In the genomic region with DNA sequence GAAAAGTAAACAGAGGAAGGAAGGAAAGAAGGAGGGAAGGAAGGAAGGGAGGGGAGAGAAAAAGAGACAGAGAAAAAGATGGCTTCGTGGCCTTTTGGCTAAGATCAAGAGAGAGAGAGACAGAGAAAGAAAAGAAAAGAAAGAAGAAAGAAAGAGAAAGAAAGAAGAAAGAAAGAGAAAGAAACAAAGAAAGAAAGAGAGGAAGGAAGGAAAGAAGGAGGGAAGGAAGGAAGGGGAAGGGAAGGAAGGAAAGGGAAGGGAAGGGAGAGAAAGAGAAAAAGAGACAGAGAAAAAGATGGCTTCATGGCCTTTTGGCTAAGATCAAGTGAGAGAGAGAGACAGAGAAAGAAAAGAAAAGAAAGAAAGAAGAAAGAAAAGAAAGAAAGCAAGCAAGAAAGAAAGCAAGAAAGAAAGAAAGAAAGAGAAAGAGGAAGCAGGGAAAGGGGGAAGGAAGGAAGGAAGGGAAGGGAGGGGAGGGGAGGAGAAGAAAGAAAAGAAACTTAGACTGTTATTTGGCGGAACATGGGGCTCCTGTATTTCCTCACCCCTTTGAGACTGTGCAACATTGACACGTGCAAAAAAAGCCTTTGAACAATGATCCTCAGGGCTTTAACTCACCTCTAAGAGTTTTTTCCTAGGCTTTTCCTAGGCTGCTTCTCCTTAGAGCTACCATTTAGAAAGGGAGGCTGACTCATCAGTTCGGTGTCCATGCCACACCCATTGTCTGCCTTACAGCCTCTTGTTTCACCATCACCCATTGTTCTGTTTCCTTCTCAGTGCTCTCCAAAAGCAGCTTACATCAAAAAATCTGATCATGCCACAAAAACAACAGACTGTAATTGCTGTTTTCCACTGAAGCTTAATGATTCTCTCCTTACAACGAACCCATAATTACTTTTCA, we compare ENCODE assay signal across 12 cellular contexts.
DNase-seq lines count a peak whose midpoint lies in the region; FAIRE-seq and TF ChIP-seq lines count a peak whose summit lies in the region.
"Had no signal": no experiment of that assay in that cellular context is flagged by ENCODE, and none has a peak within 500 bp of the region (broad histone marks: within the 10 kb centered on the region; RNA-seq: fewer than 3 reads in every experiment).

No MANE protein-coding gene starts in this region.

- no peak overlapping the region for H3K18ac ChIP-seq in H9 (ENCODE audit: insufficient read length, low read depth, low read length)

- no peaks in the 10 kb centered on the region for H3K79me1 ChIP-seq in H9 (ENCODE audit: insufficient read depth, low read depth, low read length, poor library complexity, severe bottlenecking)

- no peak overlapping the region for H2BK5ac ChIP-seq in H9 (ENCODE audit: insufficient read length, low read length)

- H3K9me3 ChIP-seq in H9 (ENCODE audit: control insufficient read depth, low read depth, low read length) = no peaks in the 10 kb centered on the region
- H3K9me3 ChIP-seq: Caco-2, spleen, tibial artery had no signal

- H3K4me1 ChIP-seq in H9 (ENCODE audit: insufficient read depth, low read length) = no peaks in the 10 kb centered on the region; the same call in 1 of the 2 replicates
- H3K4me1 ChIP-seq: Caco-2, spleen, tibial artery had no signal

- no peaks in the 10 kb centered on the region; the same call in 1 of the 2 replicates for H3K27me3 Mint-ChIP-seq in H9 (ENCODE audit: low read depth)
- peaks cover 10% of the 10 kb centered on the region for H3K27me3 Mint-ChIP-seq in activated naive CD8-positive, alpha-beta T cell treated with anti-CD3 and anti-CD28 coated beads for 36 hours

- no peak overlapping the region for H3K4me3 ChIP-seq in BJ (ENCODE audit: low read depth, low read length)
- H3K4me3 ChIP-seq: spleen, tibial artery had no signal

- no peak overlapping the region for H3K56ac ChIP-seq in H9 (ENCODE audit: insufficient read length, low read depth, low read length)

- no peaks in the 10 kb centered on the region for H3K36me3 Mint-ChIP-seq in H9 (ENCODE audit: insufficient read depth in 1 of 3, low read depth in 3 of 3)
- H3K36me3 Mint-ChIP-seq in activated naive CD8-positive, alpha-beta T cell treated with anti-CD3 and anti-CD28 coated beads for 36 hours = no peaks in the 10 kb centered on the region

- H3K9me3 Mint-ChIP-seq in H9 = no peaks in the 10 kb centered on the region
- H3K9me3 Mint-ChIP-seq in activated naive CD8-positive, alpha-beta T cell treated with anti-CD3 and anti-CD28 coated beads for 36 hours = no peaks in the 10 kb centered on the region

- no peak overlapping the region for H2BK120ac ChIP-seq in H9 (ENCODE audit: low read depth, low read length, poor library complexity, severe bottlenecking)

- H3K23me2 ChIP-seq in H9 (ENCODE audit: insufficient read length, low read depth, low read length, poor library complexity, severe bottlenecking) = no peaks in the 10 kb centered on the region

- H3K27ac ChIP-seq in H9 (ENCODE audit: insufficient read length, low read depth, low read length) = no peak overlapping the region
- H3K27ac ChIP-seq: spleen, tibial artery had no signal

- H2AK5ac ChIP-seq in H9 (ENCODE audit: insufficient read length, low read length) = no peak overlapping the region

- no peaks in the 10 kb centered on the region for H3K36me3 ChIP-seq in BJ (ENCODE audit: control insufficient read depth, insufficient read depth, low read length)
- H3K36me3 ChIP-seq: spleen, tibial artery had no signal

- TF ChIP-seq CTCF in BJ (IDR thresholded peaks at IDR 0.05; ENCODE audit: insufficient read depth, low read depth, low read length) (no peak), H9 (conservative IDR thresholded peaks at IDR 0.05) (no peak)

- no peak overlapping the region; a peak in 1 of 7 replicates for H3K27ac Mint-ChIP-seq in H9
- H3K27ac Mint-ChIP-seq in activated naive CD8-positive, alpha-beta T cell treated with anti-CD3 and anti-CD28 coated beads for 36 hours = no peak overlapping the region

- no peak overlapping the region for H2AFZ ChIP-seq in H9 (ENCODE audit: low read length)

- H2BK12ac ChIP-seq in H9 (ENCODE audit: insufficient read length, low read depth, low read length) = no peak overlapping the region

- H3K4me3 Mint-ChIP-seq in H9 = no peak overlapping the region
- no peak overlapping the region for H3K4me3 Mint-ChIP-seq in activated naive CD8-positive, alpha-beta T cell treated with anti-CD3 and anti-CD28 coated beads for 36 hours

- H4K5ac ChIP-seq in H9 (ENCODE audit: insufficient read length, low read depth, low read length) = no peak overlapping the region

- POLR2A ChIA-PET in BJ (lab: Charles Lee) = interaction anchor here (0.5 kb wide), 1 partner anchor 1079 kb away, joined by 5 read pairs; no protein-coding TSS in a partner anchor

- no peak overlapping the region for H3K9ac ChIP-seq in H9 (ENCODE audit: extremely low read depth, insufficient read length, low read length)

- H3T11ph ChIP-seq in H9 (ENCODE audit: low read length) = no peak overlapping the region

- no peaks in the 10 kb centered on the region for H3K27me3 ChIP-seq in BJ (ENCODE audit: control insufficient read depth, insufficient read depth, low read length)
- H3K27me3 ChIP-seq in H9 (ENCODE audit: insufficient read depth, low read length) = no peaks in the 10 kb centered on the region
- H3K27me3 ChIP-seq: tibial artery had no signal

- DNase-seq in BJ (ENCODE audit: low read depth) (peak; percentile 6), HTR-8/SVneo (ENCODE audit: insufficient read length, low spot score) (peak; percentile 5), SKM-1 treated with dmso at 0.1 percent for 144 hours (lab: John Stamatoyannopoulos, UW; ENCODE audit: unreplicated experiment) (peak; percentile 69), iPS-NIHi7 (ENCODE audit: extremely low spot score) (peak; percentile 52), H9 (no peak), GM19240 (ENCODE audit: insufficient read length, low spot score) (no peak)
- no peak for DNase-seq in stimulated activated naive CD4-positive, alpha-beta T cell (lab: John Stamatoyannopoulos, UW)
- no peak for DNase-seq in activated naive CD8-positive, alpha-beta T cell treated with anti-CD3 and anti-CD28 coated beads for 36 hours
- DNase-seq: Right ventricle myocardium superior, spleen, tibial artery had no signal

- H3K4ac ChIP-seq in H9 (ENCODE audit: low read depth, low read length) = no peak overlapping the region

- no peak overlapping the region for H4K91ac ChIP-seq in H9 (ENCODE audit: insufficient read length, low read depth, low read length)

- no peak overlapping the region for H3K14ac ChIP-seq in H9 (ENCODE audit: insufficient read depth, low read length)

- CTCF ChIA-PET in BJ (lab: Yijun Ruan, JAX) = interaction anchor here (0.6 to 0.9 kb wide), 2 partner anchors 122 to 256 kb away, joined by 3 read pairs; no protein-coding TSS in a partner anchor

- H3K4me2 ChIP-seq in H9 (ENCODE audit: insufficient read depth, insufficient read length, low read length) = no peak overlapping the region

- no peak for FAIRE-seq in HTR-8/SVneo (lab: Jason Lieb, UNC)

- H3K4me1 Mint-ChIP-seq in H9 = peaks cover 17 to 20% of the 10 kb centered on the region in 2 experiments
- peaks cover 2% of the 10 kb centered on the region for H3K4me1 Mint-ChIP-seq in activated naive CD8-positive, alpha-beta T cell treated with anti-CD3 and anti-CD28 coated beads for 36 hours

- H4K20me1 ChIP-seq in H9 (ENCODE audit: control insufficient read depth, insufficient read depth, insufficient read length) = no peaks in the 10 kb centered on the region

- no peak overlapping the region for H2BK15ac ChIP-seq in H9 (ENCODE audit: low read depth, low read length)

- no peak overlapping the region for H3K23ac ChIP-seq in H9 (ENCODE audit: insufficient read length, low read depth, low read length)

- no CpG with 5 or more reads among the region's 5 CpGs for WGBS in H9 (ENCODE audit: extremely low coverage, insufficient read length, low lambda C conversion rate)

- H3K79me2 ChIP-seq in H9 (ENCODE audit: insufficient read depth, low read length) = no peaks in the 10 kb centered on the region

- H2BK20ac ChIP-seq in H9 (ENCODE audit: low read depth, low read length, poor library complexity, severe bottlenecking) = no peak overlapping the region

- no peak overlapping the region for H4K8ac ChIP-seq in H9 (replicated peaks; ENCODE audit: insufficient read length, low read depth, low read length)

Comparison
In these comparisons a context has a peak if more than half of its experiments do, and no peak if none do; other contexts are left out.
1. DNase-seq: peak in BJ (single experiment), HTR-8/SVneo (single experiment), SKM-1 treated with dmso at 0.1 percent for 144 hours (single experiment) and iPS-NIHi7 (single experiment); none in stimulated activated naive CD4-positive, alpha-beta T cell (0 of 6), H9 (single experiment), GM19240 (single experiment) and activated naive CD8-positive, alpha-beta T cell treated with anti-CD3 and anti-CD28 coated beads for 36 hours (single experiment).